Comparison of ENCODE assay signal across 9 cellular contexts in the genomic region with DNA sequence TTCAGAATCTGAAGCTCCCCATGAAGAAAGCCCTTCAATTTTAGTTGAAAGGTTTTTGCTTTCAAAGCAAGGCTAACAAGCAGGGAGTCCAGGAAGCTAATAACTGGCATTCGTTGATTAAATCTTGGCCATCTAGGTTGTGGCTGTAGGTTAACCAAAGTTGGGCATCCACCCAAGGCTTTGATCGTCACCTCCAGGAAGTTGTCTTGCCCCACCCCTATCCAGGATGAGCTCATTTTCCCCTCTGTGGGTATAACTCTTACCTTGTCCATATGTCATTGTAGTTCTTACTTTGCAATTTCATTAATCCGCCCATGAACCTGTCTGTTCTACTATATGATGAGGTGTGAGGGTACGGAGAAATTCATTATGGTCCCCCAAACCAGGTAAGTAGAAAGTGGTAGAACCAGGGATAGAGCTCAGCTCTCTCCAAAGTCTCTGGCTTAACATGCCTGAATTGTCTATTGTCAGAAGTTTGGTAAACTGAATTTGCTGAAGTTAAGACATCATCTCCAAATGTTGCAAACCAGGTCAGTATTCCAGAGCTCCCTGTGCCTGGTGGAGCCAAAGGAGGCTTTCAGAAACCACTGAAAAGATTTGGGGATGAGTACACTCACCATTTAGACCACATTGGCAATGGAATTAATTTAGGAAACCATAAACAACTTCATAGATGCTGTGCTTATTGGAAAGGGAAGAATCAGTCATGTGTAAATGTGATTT.
DNase-seq lines count a peak whose midpoint lies in the region; ATAC-seq and TF ChIP-seq lines count a peak whose summit lies in the region.
"Had no signal": no experiment of that assay in that cellular context is flagged by ENCODE, and none has a peak within 500 bp of the region (broad histone marks: within the 10 kb centered on the region; RNA-seq: fewer than 3 reads in every experiment).

No MANE protein-coding gene starts in this region.

- H3K4me1 Mint-ChIP-seq in activated CD8-positive, alpha-beta T cell treated with anti-CD3 and anti-CD28 coated beads, Interleukin-2, amount 10 ng/mL, durations not matched to agents 7 days and 5 days (ENCODE audit: low read depth): peaks cover 74% of the 10 kb centered on the region

- peaks cover 18% of the 10 kb centered on the region; the same call in 1 of the 2 replicates for H3K36me3 ChIP-seq in Loucy (ENCODE audit: insufficient read depth, low read length)

- no peak for TF ChIP-seq CTCF in Loucy (conservative IDR thresholded peaks at IDR 0.05; ENCODE audit: low read length)
- no peak for TF ChIP-seq CTCF in epithelial cell of proximal tubule (conservative IDR thresholded peaks at IDR 0.05; ENCODE audit: low read depth, low read length)

- peak overlapping the region; percentile 11 for H3K4me3 Mint-ChIP-seq in activated CD8-positive, alpha-beta T cell treated with anti-CD3 and anti-CD28 coated beads, Interleukin-2, amount 10 ng/mL, durations not matched to agents 7 days and 5 days

- no peak overlapping the region for H2AFZ ChIP-seq in Loucy (ENCODE audit: low read length)

- no peaks in the 10 kb centered on the region for H3K79me2 ChIP-seq in Loucy (ENCODE audit: insufficient read depth, low read length)

- DNase-seq in activated CD8-positive, alpha-beta T cell treated with anti-CD3 and anti-CD28 coated beads, Interleukin-2, amount 10 ng/mL, durations not matched to agents 7 days and 5 days: peak; percentile 84
- DNase-seq in epithelial cell of proximal tubule (ENCODE audit: low read depth): peak; percentile 68
- DNase-seq in stimulated activated CD8-positive, alpha-beta memory T cell treated with anti-CD3 and anti-CD28 coated beads, Interleukin-7, amount 100 ng/mL, for 24 hours (ENCODE audit: low read depth): peak; percentile 26
- no peak for DNase-seq in Right ventricle myocardium inferior (ENCODE audit: missing footprints)
- DNase-seq: anterior cingulate cortex had no signal

- H3K27me3 Mint-ChIP-seq in activated CD8-positive, alpha-beta T cell treated with anti-CD3 and anti-CD28 coated beads, Interleukin-2, amount 10 ng/mL, durations not matched to agents 7 days and 5 days (ENCODE audit: low read depth): peaks cover 2% of the 10 kb centered on the region

- CTCF ChIA-PET in activated CD8-positive, alpha-beta T cell treated with anti-CD3 and anti-CD28 coated beads, Interleukin-2, amount 10 ng/mL, durations not matched to agents 7 days and 5 days (lab: Charles Lee): interaction anchor here (0.7 to 3.3 kb wide), 26 partner anchors 9 to 310 kb away, joined by 3 to 25 read pairs (median 4); no protein-coding TSS in a partner anchor

- peak overlapping the region; percentile 77 for H3K27ac Mint-ChIP-seq in activated CD8-positive, alpha-beta T cell treated with anti-CD3 and anti-CD28 coated beads, Interleukin-2, amount 10 ng/mL, durations not matched to agents 7 days and 5 days

- H3K4me3 ChIP-seq in Loucy (ENCODE audit: low read length, poor library complexity, severe bottlenecking): peak overlapping the region; percentile 20
- no peak overlapping the region for H3K4me3 ChIP-seq in epithelial cell of proximal tubule (ENCODE audit: low read depth, low read length)

- no peaks in the 10 kb centered on the region for H3K9me2 ChIP-seq in Loucy (replicated peaks; ENCODE audit: low read depth, low read length)

- H3K9ac ChIP-seq in Loucy (ENCODE audit: low read depth, low read length, poor library complexity, severe bottlenecking): no peak overlapping the region

- H3K9me3 Mint-ChIP-seq in activated CD8-positive, alpha-beta T cell treated with anti-CD3 and anti-CD28 coated beads, Interleukin-2, amount 10 ng/mL, durations not matched to agents 7 days and 5 days (ENCODE audit: insufficient read depth): peaks cover 18% of the 10 kb centered on the region

- peak overlapping the region; percentile 51 for H3K4me2 ChIP-seq in Loucy (ENCODE audit: low read depth, low read length, poor library complexity, severe bottlenecking)

- no peaks in the 10 kb centered on the region for H3F3A ChIP-seq in Loucy (ENCODE audit: low read depth)

- H3K27me3 ChIP-seq in Loucy (ENCODE audit: insufficient read depth, low read length, poor library complexity, severe bottlenecking): no peaks in the 10 kb centered on the region

- no peaks in the 10 kb centered on the region for H4K20me1 ChIP-seq in Loucy (ENCODE audit: insufficient read depth, low read length, poor library complexity, severe bottlenecking)

- peaks cover 33% of the 10 kb centered on the region for H3K4me1 ChIP-seq in Loucy (ENCODE audit: insufficient read depth, low read length, poor library complexity, severe bottlenecking)

- peak; percentile 84 for ATAC-seq in activated CD8-positive, alpha-beta T cell treated with anti-CD3 and anti-CD28 coated beads, Interleukin-2, amount 10 ng/mL, durations not matched to agents 7 days and 5 days
- ATAC-seq in SK-N-SH treated with all-trans-retinoic acid at 6 μM for 48 hours (no peak), Right ventricle myocardium inferior (no peak), GM19452 (IDR thresholded peaks at IDR 0.05; ENCODE audit: unreplicated experiment) (no peak), HG02798 (IDR thresholded peaks at IDR 0.05; ENCODE audit: poor library complexity, unreplicated experiment) (no peak)

- peaks cover 42% of the 10 kb centered on the region for H3K36me3 Mint-ChIP-seq in activated CD8-positive, alpha-beta T cell treated with anti-CD3 and anti-CD28 coated beads, Interleukin-2, amount 10 ng/mL, durations not matched to agents 7 days and 5 days (ENCODE audit: low read depth)

- POLR2A ChIA-PET in activated CD8-positive, alpha-beta T cell treated with anti-CD3 and anti-CD28 coated beads, Interleukin-2, amount 10 ng/mL, durations not matched to agents 7 days and 5 days (lab: Charles Lee): interaction anchor here (0.8 to 1.0 kb wide), 4 partner anchors 8 to 320 kb away, joined by 3 to 4 read pairs (median 3); no protein-coding TSS in a partner anchor

- H3K9me3 ChIP-seq in Loucy (ENCODE audit: insufficient read depth, low read depth, low read length): peaks cover 6% of the 10 kb centered on the region; the same call in 1 of the 2 replicates

- intact Hi-C loops in Right ventricle myocardium inferior (cut with DNase I): loop anchor here (5.0 to 10.0 kb wide), 2 partner anchors 151 to 156 kb away; no protein-coding TSS in a partner anchor

TF ChIP-seq in SK-N-SH treated with all-trans-retinoic acid at 6 μM for 48 hours, 23 proteins besides CTCF, POLR2A, EP300 and RAD21:
- no peak for TF ChIP-seq ZFP30 (CRISPR knock-in tag; IDR thresholded peaks at IDR 0.05)
- TF ChIP-seq RARB (CRISPR knock-in tag; IDR thresholded peaks at IDR 0.05): no peak
- no peak for TF ChIP-seq ZC3H10 (CRISPR knock-in tag; IDR thresholded peaks at IDR 0.05)
- no peak for TF ChIP-seq CSDC2 (CRISPR knock-in tag; IDR thresholded peaks at IDR 0.05)
- TF ChIP-seq ZNF70 (CRISPR knock-in tag; IDR thresholded peaks at IDR 0.05): no peak
- TF ChIP-seq, protein P1, sequence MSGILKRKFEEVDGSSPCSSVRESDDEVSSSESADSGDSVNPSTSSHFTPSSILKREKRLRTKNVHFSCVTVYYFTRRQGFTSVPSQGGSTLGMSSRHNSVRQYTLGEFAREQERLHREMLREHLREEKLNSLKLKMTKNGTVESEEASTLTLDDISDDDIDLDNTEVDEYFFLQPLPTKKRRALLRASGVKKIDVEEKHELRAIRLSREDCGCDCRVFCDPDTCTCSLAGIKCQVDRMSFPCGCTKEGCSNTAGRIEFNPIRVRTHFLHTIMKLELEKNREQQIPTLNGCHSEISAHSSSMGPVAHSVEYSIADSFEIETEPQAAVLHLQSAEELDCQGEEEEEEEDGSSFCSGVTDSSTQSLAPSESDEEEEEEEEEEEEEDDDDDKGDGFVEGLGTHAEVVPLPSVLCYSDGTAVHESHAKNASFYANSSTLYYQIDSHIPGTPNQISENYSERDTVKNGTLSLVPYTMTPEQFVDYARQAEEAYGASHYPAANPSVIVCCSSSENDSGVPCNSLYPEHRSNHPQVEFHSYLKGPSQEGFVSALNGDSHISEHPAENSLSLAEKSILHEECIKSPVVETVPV (CRISPR knock-in tag; IDR thresholded peaks at IDR 0.05): no peak
